ENCODE assay signal across 18 cellular contexts in the genomic region with DNA sequence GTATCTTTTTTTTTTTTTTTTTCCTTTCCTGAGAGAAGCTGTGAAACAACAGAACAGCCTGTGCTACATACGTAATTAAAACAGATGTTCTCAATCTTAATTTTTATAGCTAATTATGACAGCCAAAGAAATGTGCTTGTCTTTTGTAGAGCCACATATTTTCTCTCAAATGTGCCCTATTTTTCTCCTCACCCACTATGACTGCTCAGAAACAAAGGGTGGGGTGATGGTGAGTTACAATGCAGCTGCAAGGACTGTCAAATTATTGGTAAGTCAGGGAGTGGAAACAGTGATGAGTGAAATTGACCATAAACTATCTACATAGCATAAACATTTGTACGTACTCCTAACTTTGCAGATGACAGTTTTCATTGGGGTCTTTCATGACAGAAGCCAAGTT.
"Had no signal": no experiment of that assay in that cellular context is flagged by ENCODE, and none has a peak within 500 bp of the region (broad histone marks: within the 10 kb centered on the region; RNA-seq: fewer than 3 reads in every experiment).

No MANE protein-coding gene starts in this region.

- H3K9me3 Mint-ChIP-seq: activated B cell treated with CpG ODN at 0.5 μM for 24 hours; activated CD4-positive, alpha-beta memory T cell treated with anti-CD3 and anti-CD28 coated beads, Interleukin-2, amount 10 ng/mL, durations not matched to agents 7 days and 5 days; activated naive CD8-positive, alpha-beta T cell treated with anti-CD3 and anti-CD28 coated beads for 36 hours; mesothelial cell of epicardium; natural killer cell treated with Interleukin-12 subunit alpha and Interleukin-12 subunit beta and Interleukin-15 and Interleukin-18, amount 100 ng/mL, for 72 hours had no signal

- DNase-seq: activated B cell treated with CpG ODN at 0.5 μM for 24 hours; activated CD4-positive, alpha-beta memory T cell treated with anti-CD3 and anti-CD28 coated beads, Interleukin-2, amount 10 ng/mL, durations not matched to agents 7 days and 5 days; activated CD4-positive, alpha-beta T cell treated with anti-CD3 and anti-CD28 coated beads for 48 hours; activated CD8-positive, alpha-beta memory T cell treated with anti-CD3 and anti-CD28 coated beads, Interleukin-2, amount 10 ng/mL, durations not matched to agents 7 days and 5 days; activated naive CD8-positive, alpha-beta T cell treated with anti-CD3 and anti-CD28 coated beads for 36 hours; body of pancreas; dermis blood vessel endothelial cell; effector memory CD4-positive, alpha-beta T cell; hypothalamus; islet precursor cell; posterior cingulate gyrus; stimulated activated CD4-positive, alpha-beta T cell treated with anti-CD3 and anti-CD28 coated beads, Interleukin-12 subunit alpha, Interleukin-12 subunit beta, amount 100 ng/mL, for 4 hours; stimulated activated CD4-positive, alpha-beta T cell treated with anti-CD3 and anti-CD28 coated beads, Interleukin-1b, Interleukin-23, amount 100 ng/mL, for 48 hours; stimulated activated naive CD8-positive, alpha-beta T cell treated with anti-CD3 and anti-CD28 coated beads, Interleukin-15, Interleukin-2, amounts not matched to agents 100 U/mL and 50 U/mL, for 24 hours; trophoblast cell had no signal

- H3K27me3 Mint-ChIP-seq: activated B cell treated with CpG ODN at 0.5 μM for 24 hours; activated CD4-positive, alpha-beta memory T cell treated with anti-CD3 and anti-CD28 coated beads, Interleukin-2, amount 10 ng/mL, durations not matched to agents 7 days and 5 days; activated CD8-positive, alpha-beta memory T cell treated with anti-CD3 and anti-CD28 coated beads, Interleukin-2, amount 10 ng/mL, durations not matched to agents 7 days and 5 days; activated naive CD8-positive, alpha-beta T cell treated with anti-CD3 and anti-CD28 coated beads for 36 hours; natural killer cell treated with Interleukin-12 subunit alpha and Interleukin-12 subunit beta and Interleukin-15 and Interleukin-18, amount 100 ng/mL, for 72 hours had no signal

- H3K4me1 Mint-ChIP-seq: activated CD4-positive, alpha-beta memory T cell treated with anti-CD3 and anti-CD28 coated beads, Interleukin-2, amount 10 ng/mL, durations not matched to agents 7 days and 5 days; activated CD8-positive, alpha-beta memory T cell treated with anti-CD3 and anti-CD28 coated beads, Interleukin-2, amount 10 ng/mL, durations not matched to agents 7 days and 5 days; activated naive CD8-positive, alpha-beta T cell treated with anti-CD3 and anti-CD28 coated beads for 36 hours; mesothelial cell of epicardium had no signal

- H3K27me3 ChIP-seq: body of pancreas, esophagus muscularis mucosa had no signal

- H3K27ac Mint-ChIP-seq: activated B cell treated with CpG ODN at 0.5 μM for 24 hours; activated CD4-positive, alpha-beta memory T cell treated with anti-CD3 and anti-CD28 coated beads, Interleukin-2, amount 10 ng/mL, durations not matched to agents 7 days and 5 days; activated CD8-positive, alpha-beta memory T cell treated with anti-CD3 and anti-CD28 coated beads, Interleukin-2, amount 10 ng/mL, durations not matched to agents 7 days and 5 days; activated naive CD8-positive, alpha-beta T cell treated with anti-CD3 and anti-CD28 coated beads for 36 hours; mesothelial cell of epicardium had no signal

- H3K36me3 Mint-ChIP-seq: activated CD8-positive, alpha-beta memory T cell treated with anti-CD3 and anti-CD28 coated beads, Interleukin-2, amount 10 ng/mL, durations not matched to agents 7 days and 5 days; activated naive CD8-positive, alpha-beta T cell treated with anti-CD3 and anti-CD28 coated beads for 36 hours; mesothelial cell of epicardium; natural killer cell treated with Interleukin-12 subunit alpha and Interleukin-12 subunit beta and Interleukin-15 and Interleukin-18, amount 100 ng/mL, for 72 hours had no signal

- H3K9me3 ChIP-seq: body of pancreas, esophagus muscularis mucosa had no signal

- H3K27ac ChIP-seq: body of pancreas had no signal

- H3K4me1 ChIP-seq: body of pancreas had no signal

- H3K4me3 Mint-ChIP-seq: activated B cell treated with CpG ODN at 0.5 μM for 24 hours; activated CD4-positive, alpha-beta memory T cell treated with anti-CD3 and anti-CD28 coated beads, Interleukin-2, amount 10 ng/mL, durations not matched to agents 7 days and 5 days; activated CD8-positive, alpha-beta memory T cell treated with anti-CD3 and anti-CD28 coated beads, Interleukin-2, amount 10 ng/mL, durations not matched to agents 7 days and 5 days; activated naive CD8-positive, alpha-beta T cell treated with anti-CD3 and anti-CD28 coated beads for 36 hours; mesothelial cell of epicardium; natural killer cell treated with Interleukin-12 subunit alpha and Interleukin-12 subunit beta and Interleukin-15 and Interleukin-18, amount 100 ng/mL, for 72 hours had no signal

- H3K4me3 ChIP-seq: body of pancreas, esophagus muscularis mucosa had no signal

- ATAC-seq: activated CD8-positive, alpha-beta memory T cell treated with anti-CD3 and anti-CD28 coated beads, Interleukin-2, amount 10 ng/mL, durations not matched to agents 7 days and 5 days; body of pancreas; natural killer cell treated with Interleukin-12 subunit alpha and Interleukin-12 subunit beta and Interleukin-15 and Interleukin-18, amount 100 ng/mL, for 72 hours; stimulated activated naive CD8-positive, alpha-beta T cell treated with anti-CD3 and anti-CD28 coated beads, Interleukin-15, Interleukin-2, amounts not matched to agents 100 U/mL and 50 U/mL, for 24 hours had no signal

- H3K36me3 ChIP-seq: esophagus muscularis mucosa had no signal
